Comparison of ENCODE assay signal across 22 cellular contexts in the genomic region with DNA sequence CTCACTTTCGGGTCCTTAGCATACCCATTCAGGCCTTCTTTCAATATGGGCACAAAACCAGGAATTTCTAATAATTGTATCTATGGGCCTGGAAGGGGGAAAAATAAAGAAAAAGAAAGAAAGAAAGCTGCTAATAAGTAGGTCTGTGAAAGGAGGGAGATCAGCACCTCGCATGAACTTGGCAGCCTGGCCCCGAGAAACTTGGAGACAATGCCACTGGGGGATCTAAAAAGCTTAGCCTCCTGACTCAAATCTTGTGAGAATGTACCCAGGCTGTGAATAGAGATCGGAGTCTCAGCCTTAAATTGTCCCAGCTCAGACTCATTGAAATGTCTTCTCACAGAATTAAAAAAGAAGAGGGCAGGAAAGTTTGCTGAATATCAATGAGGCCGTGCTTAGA.
"Had no signal": no experiment of that assay in that cellular context is flagged by ENCODE, and none has a peak within 500 bp of the region (broad histone marks: within the 10 kb centered on the region; RNA-seq: fewer than 3 reads in every experiment).

No MANE protein-coding gene starts in this region.

- H3K4me3 ChIP-seq: dorsolateral prefrontal cortex, lung, mucosa of descending colon, pancreas, right atrium auricular region, smooth muscle cell, stomach, testis, tibial artery, upper lobe of left lung had no signal

- H3K36me3 ChIP-seq: neutrophil, pancreas, right atrium auricular region, stomach, tibial artery, upper lobe of left lung had no signal

- H3K27me3 ChIP-seq: neutrophil, pancreas, right atrium auricular region, stomach, testis, tibial artery, upper lobe of left lung had no signal

- H3K9me3 ChIP-seq: mucosa of descending colon, neutrophil, pancreas, right atrium auricular region, stomach, testis, tibial artery, upper lobe of left lung had no signal

- H3K4me1 ChIP-seq: right atrium auricular region, testis, upper lobe of left lung had no signal

- H3K27ac ChIP-seq: dorsolateral prefrontal cortex, neutrophil, pancreas, right atrium auricular region, stomach, testis, tibial artery, upper lobe of left lung had no signal

- DNase-seq: cerebellar nuclear complex; effector CD4-positive, alpha-beta T cell; kidney; mesenchymal stem cell; mucosa of descending colon; naive thymus-derived CD4-positive, alpha-beta T cell; nephron progenitor cell; pancreas; stimulated activated CD4-positive, alpha-beta T cell treated with anti-CD3 and anti-CD28 coated beads, Interleukin-12 subunit alpha, Interleukin-12 subunit beta, amount 100 ng/mL, for 4 hours; stimulated activated CD4-positive, alpha-beta T cell treated with anti-CD3 and anti-CD28 coated beads, Interleukin-1b, Interleukin-23, amount 100 ng/mL, for 48 hours; stimulated activated CD4-positive, alpha-beta T cell treated with anti-CD3 and anti-CD28 coated beads, Interleukin-4, amount 100 ng/mL, for 1 hour; stimulated activated CD8-positive, alpha-beta memory T cell treated with anti-CD3 and anti-CD28 coated beads, Interleukin-4, amount 100 ng/mL, for 48 hours; stimulated activated naive CD4-positive, alpha-beta T cell treated with Interleukin-2 at 50 U/mL for 16 hours; stomach; testis; tibial artery; upper lobe of left lung had no signal
